ENCODE assay signal across 9 cellular contexts in genomic region chr7:6232534-6232933, GRCh38. TPM values are rescaled to one million over a fixed set of nuclear protein-coding genes. Genes with fewer than 3 reads are reported as not detected.
DNase-seq lines count a peak whose midpoint lies in the region; ATAC-seq and TF ChIP-seq lines count a peak whose summit lies in the region.
"Had no signal": no experiment of that assay in that cellular context is flagged by ENCODE, and none has a peak within 500 bp of the region (broad histone marks: within the 10 kb centered on the region; RNA-seq: fewer than 3 reads in every experiment).

No MANE protein-coding gene starts in this region.

- H3K9me3 Mint-ChIP-seq in stimulated activated naive B cell treated with anti-CD40 and anti-IgM and Interleukin-4, amounts not matched to agents 10 μg/mL and 1 μg/mL and 100 μg/mL, for 72 hours: no peaks in the 10 kb centered on the region

- H3K9me3 ChIP-seq in right atrium auricular region: no peaks in the 10 kb centered on the region
- no peaks in the 10 kb centered on the region for H3K9me3 ChIP-seq in PC-3 (ENCODE audit: low read length)

- no peaks in the 10 kb centered on the region for H3K36me3 ChIP-seq in right atrium auricular region
- no peaks in the 10 kb centered on the region for H3K36me3 ChIP-seq in PC-3 (ENCODE audit: low read depth, low read length)

- DNase-seq in UCSD-AML1 (lab: John Stamatoyannopoulos, UW; ENCODE audit: unreplicated experiment) (peak; percentile 28), right atrium auricular region (ENCODE audit: low spot score) (no peak), NCI-H345 treated with DMSO at 0.1 percent for 48 hours (lab: John Stamatoyannopoulos, UW; ENCODE audit: unreplicated experiment) (no peak), PC-3 (no peak), NAMALWA (ENCODE audit: low spot score) (no peak)
- no peak for DNase-seq in stimulated activated naive B cell treated with anti-CD40 and anti-IgM and Interleukin-4, amounts not matched to agents 10 μg/mL and 1 μg/mL and 100 μg/mL, for 72 hours
- DNase-seq: DMS153 had no signal

- H3K9me2 ChIP-seq in PC-3 (replicated peaks; ENCODE audit: low read length): no peaks in the 10 kb centered on the region

- H3K79me2 ChIP-seq in PC-3 (ENCODE audit: low read length): peaks cover 89% of the 10 kb centered on the region

- H3K9ac ChIP-seq in PC-3 (ENCODE audit: low read length): no peak overlapping the region

- CTCF ChIA-PET in PC-3 (lab: Charles Lee): no interaction called here

- peak overlapping the region; percentile 14 to 37 for H3K27ac ChIP-seq in right atrium auricular region
- no peak overlapping the region for H3K27ac ChIP-seq in PC-3 (ENCODE audit: low read length)

- intact Hi-C loops in PC-3 (cut with micrococcal nuclease): no loop called here

- POLR2A ChIA-PET in PC-3 (lab: Charles Lee; ENCODE audit: unreplicated experiment): no interaction called here

- H3K4me3 Mint-ChIP-seq in stimulated activated naive B cell treated with anti-CD40 and anti-IgM and Interleukin-4, amounts not matched to agents 10 μg/mL and 1 μg/mL and 100 μg/mL, for 72 hours: peak overlapping the region; percentile 1 to 13

- TF ChIP-seq CTCF in right atrium auricular region (IDR thresholded peaks at IDR 0.05) (no peak), PC-3 (conservative IDR thresholded peaks at IDR 0.05; ENCODE audit: low read depth, low read length) (no peak)

- no peak overlapping the region for H2AFZ ChIP-seq in PC-3 (ENCODE audit: low read length)

- H4K20me1 ChIP-seq in PC-3 (ENCODE audit: low read length): peaks cover 3% of the 10 kb centered on the region; the same call in 1 of the 2 replicates

- peaks cover 37 to 43% of the 10 kb centered on the region in 2 donors for H3K4me1 Mint-ChIP-seq in stimulated activated naive B cell treated with anti-CD40 and anti-IgM and Interleukin-4, amounts not matched to agents 10 μg/mL and 1 μg/mL and 100 μg/mL, for 72 hours

- H3K4me1 ChIP-seq in right atrium auricular region: peaks cover 0 to 91% of the 10 kb centered on the region in 2 donors
- peaks cover 6% of the 10 kb centered on the region for H3K4me1 ChIP-seq in PC-3 (ENCODE audit: insufficient read depth, low read length)

- no peaks in the 10 kb centered on the region for H3K36me3 Mint-ChIP-seq in stimulated activated naive B cell treated with anti-CD40 and anti-IgM and Interleukin-4, amounts not matched to agents 10 μg/mL and 1 μg/mL and 100 μg/mL, for 72 hours

- no peak overlapping the region for H3K27ac Mint-ChIP-seq in stimulated activated naive B cell treated with anti-CD40 and anti-IgM and Interleukin-4, amounts not matched to agents 10 μg/mL and 1 μg/mL and 100 μg/mL, for 72 hours

- H3K4me3 ChIP-seq in right atrium auricular region (no peak overlapping the region), PC-3 (ENCODE audit: low read length) (no peak overlapping the region)

- no peaks in the 10 kb centered on the region for H3K27me3 Mint-ChIP-seq in stimulated activated naive B cell treated with anti-CD40 and anti-IgM and Interleukin-4, amounts not matched to agents 10 μg/mL and 1 μg/mL and 100 μg/mL, for 72 hours

- no TSS peak for BruUV-seq in PC-3 (replicated peaks; lab: Mats Ljungman, UMichigan)

- H3K4me2 ChIP-seq in PC-3 (ENCODE audit: low read length): no peak overlapping the region

- no peaks in the 10 kb centered on the region for H3F3A ChIP-seq in PC-3 (ENCODE audit: low read length, unreplicated experiment)

- peak; percentile 32 for ATAC-seq in HG03432 (IDR thresholded peaks at IDR 0.05; ENCODE audit: unreplicated experiment)
- peak in 1 of 2 donors; percentile 23 for ATAC-seq in stimulated activated naive B cell treated with anti-CD40 and anti-IgM and Interleukin-4, amounts not matched to agents 10 μg/mL and 1 μg/mL and 100 μg/mL, for 72 hours (replicated peaks)
- no peak for ATAC-seq in HG03045 (IDR thresholded peaks at IDR 0.05; ENCODE audit: unreplicated experiment)
- no peak for ATAC-seq in PC-3

- H3K27me3 ChIP-seq in right atrium auricular region (no peaks in the 10 kb centered on the region), PC-3 (ENCODE audit: low read length) (no peaks in the 10 kb centered on the region)

RNA-seq across cellular contexts. Expression of gene CYTH3, which starts 39.9 kb away (rescaled TPM):
- total RNA-seq in right atrium auricular region: 10 to 100 TPM; 27.2 to 34.0 TPM
- total RNA-seq in PC-3 (2014; rRNA removed): 23.1 and 34.4 TPM in 2 replicates
